Comparison of ENCODE assay signal across 1 cellular context in genomic region chr17:40075216-40076100, GRCh38.
TF ChIP-seq lines count a peak whose summit lies in the region.

No MANE protein-coding gene starts in this region.

TF ChIP-seq in HepG2, 621 proteins besides CTCF, POLR2A, EP300 and RAD21 (continued from another document and continues in another):
- TF ChIP-seq FOXP4 (CRISPR knock-in tag; IDR thresholded peaks at IDR 0.05), result peak; percentile 34
- peak; percentile 77; the same call in 1 of the 2 replicates for TF ChIP-seq ARID4A (CRISPR knock-in tag; IDR thresholded peaks at IDR 0.05; ENCODE audit: borderline replicate concordance)
- no peak for TF ChIP-seq MZF1 (CRISPR knock-in tag; IDR thresholded peaks at IDR 0.05; ENCODE audit: borderline replicate concordance)
- TF ChIP-seq ZNF280B (CRISPR knock-in tag; IDR thresholded peaks at IDR 0.05; ENCODE audit: borderline replicate concordance), result peak; percentile 86; the same call in 1 of the 2 replicates
- TF ChIP-seq PAXIP1 (CRISPR knock-in tag; conservative IDR thresholded peaks at IDR 0.05), result peak; percentile 57; the same call in 1 of the 2 replicates
- TF ChIP-seq THAP7 (CRISPR knock-in tag; IDR thresholded peaks at IDR 0.05), result no peak
- peak; percentile 86 for TF ChIP-seq SKIL (CRISPR knock-in tag; IDR thresholded peaks at IDR 0.05; ENCODE audit: borderline replicate concordance)
- TF ChIP-seq HDAC1 (CRISPR knock-in tag; IDR thresholded peaks at IDR 0.05), result peak; percentile 76
- TF ChIP-seq CBX2 (IDR thresholded peaks at IDR 0.05; ENCODE audit: low read depth, low read length), result no peak
- no peak for TF ChIP-seq CBX2 (CRISPR knock-in tag; IDR thresholded peaks at IDR 0.05; ENCODE audit: low read depth)
- peak; percentile 65; the same call in 1 of the 2 replicates for TF ChIP-seq HMGXB3 (CRISPR knock-in tag; IDR thresholded peaks at IDR 0.05; ENCODE audit: borderline replicate concordance)
- TF ChIP-seq HMGXB4 (CRISPR knock-in tag; IDR thresholded peaks at IDR 0.05; ENCODE audit: borderline replicate concordance in 1 of 2, low read depth in 1 of 2), result peak; percentile 82 to 89; a peak in 3 of 4 replicates
- no peak for TF ChIP-seq ZNF512 (CRISPR knock-in tag; IDR thresholded peaks at IDR 0.05)
- no peak for TF ChIP-seq TSC22D2 (CRISPR knock-in tag; IDR thresholded peaks at IDR 0.05; ENCODE audit: borderline replicate concordance)
- no peak for TF ChIP-seq RBAK (CRISPR knock-in tag; IDR thresholded peaks at IDR 0.05)
- no peak for TF ChIP-seq NCOR1 (IDR thresholded peaks at IDR 0.05; ENCODE audit: borderline replicate concordance, low read length)
- TF ChIP-seq ZNF709 (CRISPR knock-in tag; IDR thresholded peaks at IDR 0.05), result no peak
- 0 out of 2 replicates have a peak, but pooled peaks have one; percentile 25 for TF ChIP-seq NFE2 (CRISPR knock-in tag; IDR thresholded peaks at IDR 0.05)
- no peak for TF ChIP-seq KMT2B (CRISPR knock-in tag; IDR thresholded peaks at IDR 0.05)
- no peak for TF ChIP-seq RBM39 (IDR thresholded peaks at IDR 0.05; ENCODE audit: low read depth, low read length, poor library complexity, severe bottlenecking)
- 0 out of 2 replicates have a peak, but pooled peaks have one; percentile 6 for TF ChIP-seq ZMYM3 (CRISPR knock-in tag; IDR thresholded peaks at IDR 0.05)
- 0 out of 2 replicates have a peak, but pooled peaks have one; percentile 65 for TF ChIP-seq HNF1B (CRISPR knock-in tag; IDR thresholded peaks at IDR 0.05)
- no peak for TF ChIP-seq ZNF629 (CRISPR knock-in tag; conservative IDR thresholded peaks at IDR 0.05)
- TF ChIP-seq ZNF580 (CRISPR knock-in tag; IDR thresholded peaks at IDR 0.05; ENCODE audit: borderline replicate concordance, low read depth), result 0 out of 2 replicates have a peak, but pooled peaks have one; percentile 85
- no peak for TF ChIP-seq REXO4 (CRISPR knock-in tag; IDR thresholded peaks at IDR 0.05; ENCODE audit: borderline replicate concordance)
